Comparison of ENCODE assay signal across 8 cellular contexts in genomic region chr2:85602476-85603234, GRCh38. TPM values are rescaled to one million over a fixed set of nuclear protein-coding genes. Genes with fewer than 3 reads are reported as not detected.
DNase-seq lines count a peak whose midpoint lies in the region; ATAC-seq and TF ChIP-seq lines count a peak whose summit lies in the region.

Gene TMEM150A, minus strand, starts transcription at chr2:85602698. Its CDS starts 750 bp downstream, at chr2:85601948.

- peak; percentile 92 for ATAC-seq in GM21717 (IDR thresholded peaks at IDR 0.05; ENCODE audit: unreplicated experiment)
- ATAC-seq in RWPE2 (ENCODE audit: low read depth), result peak; percentile 92

- peak; percentile 35 for TF ChIP-seq CTCF in DOHH2 (IDR thresholded peaks at IDR 0.05; ENCODE audit: low read depth, low read length, poor library complexity, severe bottlenecking)
- no peak for TF ChIP-seq CTCF in RWPE2 (IDR thresholded peaks at IDR 0.05; ENCODE audit: poor library complexity, severe bottlenecking)
- TF ChIP-seq CTCF in fibroblast of the aortic adventitia (IDR thresholded peaks at IDR 0.05; ENCODE audit: insufficient read depth, low read length), result peak; percentile 42
- peak; percentile 32 to 54 (median 43) for TF ChIP-seq CTCF in nephron (IDR thresholded peaks at IDR 0.05; ENCODE audit: unreplicated experiment in 3 of 3)

- H3K9me2 ChIP-seq in DOHH2 (replicated peaks; ENCODE audit: control insufficient read depth, low read length), result no peaks in the 10 kb centered on the region

- H3K4me1 ChIP-seq in DOHH2 (ENCODE audit: control insufficient read depth, low read length), result peaks cover 22% of the 10 kb centered on the region
- H3K4me1 ChIP-seq in RWPE2 (ENCODE audit: insufficient read depth, poor library complexity, severe bottlenecking), result peaks cover 20% of the 10 kb centered on the region

- peak within 1 kb of the TSS; percentile 80 for H3K4me3 ChIP-seq in DOHH2 (ENCODE audit: low read length)
- peak within 1 kb of the TSS; percentile 27 for H3K4me3 ChIP-seq in Jurkat, Clone E6-1 (ENCODE audit: low read length)
- H3K4me3 ChIP-seq in RWPE2 (ENCODE audit: severe bottlenecking), result peak within 1 kb of the TSS; percentile 58
- H3K4me3 ChIP-seq in fibroblast of the aortic adventitia (ENCODE audit: low read depth, low read length), result peak within 1 kb of the TSS; percentile 99

- H3K27me3 ChIP-seq in DOHH2 (ENCODE audit: control insufficient read depth, low read length) (no peaks in the 10 kb centered on the region), RWPE2 (ENCODE audit: insufficient read depth, poor library complexity, severe bottlenecking) (no peaks in the 10 kb centered on the region)

- peak within 1 kb of the TSS; percentile 85 for H3K4me2 ChIP-seq in DOHH2 (ENCODE audit: low read length)

- no peaks in the 10 kb centered on the region; the same call in 1 of the 2 replicates for H3K79me2 ChIP-seq in DOHH2 (ENCODE audit: control insufficient read depth, low read length)

- peak within 1 kb of the TSS; percentile 76 to 91 (median 89) for H3K27ac Mint-ChIP-seq in nephron
- H3K27ac Mint-ChIP-seq in stimulated activated naive CD8-positive, alpha-beta T cell treated with anti-CD3 and anti-CD28 coated beads, Interleukin-15, Interleukin-2, amounts not matched to agents 100 ng/mL and 50 ng/mL, for 24 hours, result peak within 1 kb of the TSS; percentile 88

- no peaks in the 10 kb centered on the region for H4K20me1 ChIP-seq in DOHH2 (ENCODE audit: control insufficient read depth, insufficient read depth, low read depth, low read length)

- no peaks in the 10 kb centered on the region for H3K9me3 ChIP-seq in DOHH2 (ENCODE audit: control insufficient read depth, insufficient read depth, low read length)
- H3K9me3 ChIP-seq in RWPE2 (ENCODE audit: severe bottlenecking), result no peaks in the 10 kb centered on the region

- no peaks in the 10 kb centered on the region for H3K9me3 Mint-ChIP-seq in nephron
- H3K9me3 Mint-ChIP-seq in stimulated activated naive CD8-positive, alpha-beta T cell treated with anti-CD3 and anti-CD28 coated beads, Interleukin-15, Interleukin-2, amounts not matched to agents 100 ng/mL and 50 ng/mL, for 24 hours, result no peaks in the 10 kb centered on the region

- peaks cover 6% of the 10 kb centered on the region for H3K36me3 Mint-ChIP-seq in nephron (ENCODE audit: low read depth)
- H3K36me3 Mint-ChIP-seq in stimulated activated naive CD8-positive, alpha-beta T cell treated with anti-CD3 and anti-CD28 coated beads, Interleukin-15, Interleukin-2, amounts not matched to agents 100 ng/mL and 50 ng/mL, for 24 hours (ENCODE audit: low read depth), result no peaks in the 10 kb centered on the region

- DNase-seq in Jurkat, Clone E6-1 (ENCODE audit: low read depth, low spot score), result no peak
- peak; percentile 89 for DNase-seq in RWPE2 (ENCODE audit: low spot score)
- peak; percentile 83 for DNase-seq in activated effector memory CD4-positive, alpha-beta T cell treated with Interleukin-2 at 50 U/mL for 16 hours
- DNase-seq in fibroblast of the aortic adventitia (ENCODE audit: low read depth), result peak; percentile 85

- H3K36me3 ChIP-seq in DOHH2 (ENCODE audit: control insufficient read depth, low read length) (peaks cover 11% of the 10 kb centered on the region), RWPE2 (ENCODE audit: low read depth) (peaks cover 11% of the 10 kb centered on the region)

- H3K27ac ChIP-seq in DOHH2 (ENCODE audit: low read depth, low read length) (no peak within 1 kb of the TSS), RWPE2 (ENCODE audit: poor library complexity, severe bottlenecking) (peak within 1 kb of the TSS; percentile 5)

- H3K4me3 Mint-ChIP-seq in nephron, result peak within 1 kb of the TSS; percentile 90 to 91 (median 91)
- H3K4me3 Mint-ChIP-seq in stimulated activated naive CD8-positive, alpha-beta T cell treated with anti-CD3 and anti-CD28 coated beads, Interleukin-15, Interleukin-2, amounts not matched to agents 100 ng/mL and 50 ng/mL, for 24 hours, result peak within 1 kb of the TSS; percentile 91

- H3F3A ChIP-seq in DOHH2 (ENCODE audit: control insufficient read depth, insufficient read depth), result peaks cover 9% of the 10 kb centered on the region; the same call in 1 of the 2 replicates

- H3K27me3 Mint-ChIP-seq in nephron (ENCODE audit: low read depth), result no peaks in the 10 kb centered on the region
- no peaks in the 10 kb centered on the region for H3K27me3 Mint-ChIP-seq in stimulated activated naive CD8-positive, alpha-beta T cell treated with anti-CD3 and anti-CD28 coated beads, Interleukin-15, Interleukin-2, amounts not matched to agents 100 ng/mL and 50 ng/mL, for 24 hours

- peaks cover 25% of the 10 kb centered on the region for H3K4me1 Mint-ChIP-seq in nephron
- peaks cover 36% of the 10 kb centered on the region for H3K4me1 Mint-ChIP-seq in stimulated activated naive CD8-positive, alpha-beta T cell treated with anti-CD3 and anti-CD28 coated beads, Interleukin-15, Interleukin-2, amounts not matched to agents 100 ng/mL and 50 ng/mL, for 24 hours (ENCODE audit: low read depth)

RNA-seq across cellular contexts. Expression of gene TMEM150A, which starts in this region (rescaled TPM):
- 4.4 TPM for polyA plus RNA-seq in Jurkat, Clone E6-1 (2012; ENCODE audit: insufficient read depth, insufficient read length)
- total RNA-seq in fibroblast of the aortic adventitia (ENCODE audit: low replicate concordance), result 7.4 and 8.6 TPM in 2 replicates

Comparison
In these comparisons a context has a peak if more than half of its experiments do, and no peak if none do; other contexts are left out.
1. H3K4me3 ChIP-seq: peak in every context shown above with its lines; median percentile 99 in fibroblast of the aortic adventitia; 80 in DOHH2; 58 in RWPE2; 27 in Jurkat, Clone E6-1.